2 cellular contexts compared by ENCODE assay signal in the genomic region with DNA sequence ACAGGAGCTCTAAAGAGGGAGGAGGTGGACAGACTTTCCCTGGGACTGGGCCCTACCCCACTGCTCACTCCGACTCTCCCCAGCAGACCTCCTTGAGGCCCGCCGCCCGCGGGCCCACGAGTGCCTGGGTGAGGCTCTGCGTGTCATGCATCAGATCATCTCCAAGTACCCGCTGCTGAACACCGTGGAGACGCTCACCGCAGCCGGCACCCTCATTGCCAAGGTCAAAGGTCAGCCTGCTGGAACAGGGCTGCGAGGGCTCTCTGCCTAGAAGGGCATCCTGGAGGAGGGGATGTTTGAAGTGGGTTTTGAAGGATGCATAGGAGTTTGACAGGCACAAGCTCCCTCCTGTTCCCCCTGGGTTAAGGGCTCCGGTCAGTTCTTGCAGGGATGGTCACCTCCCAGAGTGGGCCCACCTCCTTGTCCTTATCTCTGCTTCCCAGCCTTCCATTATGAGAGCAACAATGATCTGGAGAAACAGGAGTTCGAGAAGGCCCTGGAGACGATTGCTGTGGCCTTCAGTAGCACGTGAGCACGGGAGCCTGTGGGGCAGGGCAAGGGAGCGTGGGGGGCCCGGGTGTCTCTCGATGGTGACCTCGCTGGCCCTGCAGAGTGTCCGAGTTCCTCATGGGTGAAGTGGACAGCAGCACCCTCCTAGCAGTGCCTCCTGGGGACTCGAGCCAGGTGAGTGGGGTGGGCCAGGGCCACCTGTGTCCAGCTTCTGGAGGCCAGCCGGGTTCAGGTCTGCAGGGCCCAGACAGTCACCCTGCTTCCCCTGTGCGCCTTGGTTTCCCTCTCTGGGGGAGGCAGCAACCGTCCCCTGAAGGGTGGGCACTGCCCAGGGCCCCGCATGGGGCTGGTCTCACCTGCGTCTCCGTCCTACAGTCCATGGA.
TF ChIP-seq lines count a peak whose summit lies in the region.

No MANE protein-coding gene starts in this region.

TF ChIP-seq in SK-N-SH, 30 proteins besides CTCF, POLR2A, EP300 and RAD21 (continues in another document):
- TF ChIP-seq CHD2 (IDR thresholded peaks at IDR 0.05; ENCODE audit: low read length, partially characterized antibody) (no peak), JUND (IDR thresholded peaks at IDR 0.05) (no peak), TCF12 (IDR thresholded peaks at IDR 0.05) (no peak), PBX3 (IDR thresholded peaks at IDR 0.05) (no peak), SMC3 (IDR thresholded peaks at IDR 0.05; ENCODE audit: low read depth, low read length) (no peak), USF2 (IDR thresholded peaks at IDR 0.05; ENCODE audit: borderline replicate concordance, low read depth, low read length) (no peak), RXRA (IDR thresholded peaks at IDR 0.05; ENCODE audit: borderline replicate concordance, low read depth) (no peak), NFIC (IDR thresholded peaks at IDR 0.05; ENCODE audit: borderline replicate concordance) (no peak), RCOR1 (IDR thresholded peaks at IDR 0.05; ENCODE audit: low read length) (no peak), MAX (IDR thresholded peaks at IDR 0.05; ENCODE audit: low read depth) (no peak), EZH2phosphoT487 (IDR thresholded peaks at IDR 0.05; ENCODE audit: borderline replicate concordance, low read depth) (no peak), FOXM1 (IDR thresholded peaks at IDR 0.05; ENCODE audit: low read depth) (no peak)
- TF ChIP-seq, protein P1, sequence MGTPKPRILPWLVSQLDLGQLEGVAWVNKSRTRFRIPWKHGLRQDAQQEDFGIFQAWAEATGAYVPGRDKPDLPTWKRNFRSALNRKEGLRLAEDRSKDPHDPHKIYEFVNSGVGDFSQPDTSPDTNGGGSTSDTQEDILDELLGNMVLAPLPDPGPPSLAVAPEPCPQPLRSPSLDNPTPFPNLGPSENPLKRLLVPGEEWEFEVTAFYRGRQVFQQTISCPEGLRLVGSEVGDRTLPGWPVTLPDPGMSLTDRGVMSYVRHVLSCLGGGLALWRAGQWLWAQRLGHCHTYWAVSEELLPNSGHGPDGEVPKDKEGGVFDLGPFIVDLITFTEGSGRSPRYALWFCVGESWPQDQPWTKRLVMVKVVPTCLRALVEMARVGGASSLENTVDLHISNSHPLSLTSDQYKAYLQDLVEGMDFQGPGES (IDR thresholded peaks at IDR 0.05; ENCODE audit: low read depth, low read length), result no peak
- TF ChIP-seq, protein P2, sequence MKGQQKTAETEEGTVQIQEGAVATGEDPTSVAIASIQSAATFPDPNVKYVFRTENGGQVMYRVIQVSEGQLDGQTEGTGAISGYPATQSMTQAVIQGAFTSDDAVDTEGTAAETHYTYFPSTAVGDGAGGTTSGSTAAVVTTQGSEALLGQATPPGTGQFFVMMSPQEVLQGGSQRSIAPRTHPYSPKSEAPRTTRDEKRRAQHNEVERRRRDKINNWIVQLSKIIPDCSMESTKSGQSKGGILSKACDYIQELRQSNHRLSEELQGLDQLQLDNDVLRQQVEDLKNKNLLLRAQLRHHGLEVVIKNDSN (IDR thresholded peaks at IDR 0.05; ENCODE audit: borderline replicate concordance, low read depth), result no peak
- TF ChIP-seq, protein P3, sequence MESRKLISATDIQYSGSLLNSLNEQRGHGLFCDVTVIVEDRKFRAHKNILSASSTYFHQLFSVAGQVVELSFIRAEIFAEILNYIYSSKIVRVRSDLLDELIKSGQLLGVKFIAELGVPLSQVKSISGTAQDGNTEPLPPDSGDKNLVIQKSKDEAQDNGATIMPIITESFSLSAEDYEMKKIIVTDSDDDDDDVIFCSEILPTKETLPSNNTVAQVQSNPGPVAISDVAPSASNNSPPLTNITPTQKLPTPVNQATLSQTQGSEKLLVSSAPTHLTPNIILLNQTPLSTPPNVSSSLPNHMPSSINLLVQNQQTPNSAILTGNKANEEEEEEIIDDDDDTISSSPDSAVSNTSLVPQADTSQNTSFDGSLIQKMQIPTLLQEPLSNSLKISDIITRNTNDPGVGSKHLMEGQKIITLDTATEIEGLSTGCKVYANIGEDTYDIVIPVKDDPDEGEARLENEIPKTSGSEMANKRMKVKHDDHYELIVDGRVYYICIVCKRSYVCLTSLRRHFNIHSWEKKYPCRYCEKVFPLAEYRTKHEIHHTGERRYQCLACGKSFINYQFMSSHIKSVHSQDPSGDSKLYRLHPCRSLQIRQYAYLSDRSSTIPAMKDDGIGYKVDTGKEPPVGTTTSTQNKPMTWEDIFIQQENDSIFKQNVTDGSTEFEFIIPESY (IDR thresholded peaks at IDR 0.05; ENCODE audit: borderline replicate concordance, low read depth), result no peak

TF ChIP-seq in GM12878, 131 proteins besides CTCF, POLR2A, EP300 and RAD21:
- TF ChIP-seq NR2C1 (IDR thresholded peaks at IDR 0.05) (peak; percentile 44; the same call in 1 of the 2 replicates), PKNOX1 (IDR thresholded peaks at IDR 0.05) (no peak), SMARCA5 (IDR thresholded peaks at IDR 0.05) (0 out of 2 replicates have a peak, but pooled peaks have one; percentile 35), MTA3 (IDR thresholded peaks at IDR 0.05; ENCODE audit: borderline replicate concordance, low read length) (no peak), NR2F1 (conservative IDR thresholded peaks at IDR 0.05) (peak; percentile 62)
- TF ChIP-seq, protein P4, sequence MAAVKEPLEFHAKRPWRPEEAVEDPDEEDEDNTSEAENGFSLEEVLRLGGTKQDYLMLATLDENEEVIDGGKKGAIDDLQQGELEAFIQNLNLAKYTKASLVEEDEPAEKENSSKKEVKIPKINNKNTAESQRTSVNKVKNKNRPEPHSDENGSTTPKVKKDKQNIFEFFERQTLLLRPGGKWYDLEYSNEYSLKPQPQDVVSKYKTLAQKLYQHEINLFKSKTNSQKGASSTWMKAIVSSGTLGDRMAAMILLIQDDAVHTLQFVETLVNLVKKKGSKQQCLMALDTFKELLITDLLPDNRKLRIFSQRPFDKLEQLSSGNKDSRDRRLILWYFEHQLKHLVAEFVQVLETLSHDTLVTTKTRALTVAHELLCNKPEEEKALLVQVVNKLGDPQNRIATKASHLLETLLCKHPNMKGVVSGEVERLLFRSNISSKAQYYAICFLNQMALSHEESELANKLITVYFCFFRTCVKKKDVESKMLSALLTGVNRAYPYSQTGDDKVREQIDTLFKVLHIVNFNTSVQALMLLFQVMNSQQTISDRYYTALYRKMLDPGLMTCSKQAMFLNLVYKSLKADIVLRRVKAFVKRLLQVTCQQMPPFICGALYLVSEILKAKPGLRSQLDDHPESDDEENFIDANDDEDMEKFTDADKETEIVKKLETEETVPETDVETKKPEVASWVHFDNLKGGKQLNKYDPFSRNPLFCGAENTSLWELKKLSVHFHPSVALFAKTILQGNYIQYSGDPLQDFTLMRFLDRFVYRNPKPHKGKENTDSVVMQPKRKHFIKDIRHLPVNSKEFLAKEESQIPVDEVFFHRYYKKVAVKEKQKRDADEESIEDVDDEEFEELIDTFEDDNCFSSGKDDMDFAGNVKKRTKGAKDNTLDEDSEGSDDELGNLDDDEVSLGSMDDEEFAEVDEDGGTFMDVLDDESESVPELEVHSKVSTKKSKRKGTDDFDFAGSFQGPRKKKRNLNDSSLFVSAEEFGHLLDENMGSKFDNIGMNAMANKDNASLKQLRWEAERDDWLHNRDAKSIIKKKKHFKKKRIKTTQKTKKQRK (IDR thresholded peaks at IDR 0.05; ENCODE audit: low read depth, low read length), result no peak
